In genomic region chr11:12131943-12132789, GRCh38 we compare ENCODE assay signal across 20 cellular contexts. TPM values are rescaled to one million over a fixed set of nuclear protein-coding genes. Genes with fewer than 3 reads are reported as not detected.
DNase-seq lines count a peak whose midpoint lies in the region; ATAC-seq and TF ChIP-seq lines count a peak whose summit lies in the region.
"Had no signal": no experiment of that assay in that cellular context is flagged by ENCODE, and none has a peak within 500 bp of the region (broad histone marks: within the 10 kb centered on the region; RNA-seq: fewer than 3 reads in every experiment).

No MANE protein-coding gene starts in this region.

- peak overlapping the region; percentile 42 for H3K27ac Mint-ChIP-seq in HFFc6
- H3K27ac Mint-ChIP-seq: WTC11 had no signal

- H4K20me1 ChIP-seq in BLaER1 treated with 17β-estradiol and CSF1 and Interleukin-3, amounts not matched to agents 10 nM and 100 nM: no peaks in the 10 kb centered on the region
- H4K20me1 ChIP-seq in osteoblast (ENCODE audit: insufficient read depth, low read length): peaks cover 30% of the 10 kb centered on the region

- no peak overlapping the region for H3K27ac ChIP-seq in BLaER1 treated with 17β-estradiol and CSF1 and Interleukin-3, amounts not matched to agents 10 nM and 100 nM
- H3K27ac ChIP-seq in coronary artery (peak overlapping the region; percentile 40 to 67), osteoblast (ENCODE audit: low read depth, low read length) (peak overlapping the region; percentile 34), brain microvascular endothelial cell (no peak overlapping the region)
- H3K27ac ChIP-seq: right lobe of liver had no signal

- in situ Hi-C loops in brain microvascular endothelial cell (cut with HindIII; ENCODE audit: low pct_ligation_motif_present, low sequenced_read_pairs): no loop called here

- peak overlapping the region in 6 of 11 experiments; percentile 12 to 75 (median 36); a peak in 10 of 22 replicates for H3K4me2 ChIP-seq in BLaER1 treated with 17β-estradiol and CSF1 and Interleukin-3, amounts not matched to agents 10 nM and 100 nM
- H3K4me2 ChIP-seq in osteoblast (ENCODE audit: insufficient read depth, low read length): no peak overlapping the region

- DNase-seq in HFFc6 (no peak), coronary artery (ENCODE audit: low spot score) (no peak), osteoblast (ENCODE audit: insufficient read length, low spot score, missing footprints) (no peak), brain microvascular endothelial cell (no peak), occipital lobe (lab: John Stamatoyannopoulos, UW) (no peak)
- DNase-seq: activated naive CD4-positive, alpha-beta T cell treated with anti-CD3 and anti-CD28 coated beads, Interleukin-2, amount 50 U/mL, for 16 hours; activated T-cell treated with anti-CD3 and anti-CD28 coated beads, Interleukin-2, amount 50 U/mL, for 4 hours; CD8-positive, alpha-beta memory T cell; DMS79 treated with DMSO at 0.1 percent for 48 hours; hypothalamus; islet precursor cell; KBM-7; mesenchymal stem cell; NCI-H2171 treated with DMSO at 0.1 percent for 48 hours; right lobe of liver had no signal

- no peak overlapping the region for H3K4me3 Mint-ChIP-seq in HFFc6
- H3K4me3 Mint-ChIP-seq: activated T-cell treated with anti-CD3 and anti-CD28 coated beads, Interleukin-2, amount 50 U/mL, for 4 hours; T-helper 1 cell treated with Interleukin-12 subunit alpha and Interleukin-12 subunit beta and Interleukin-4 antibody, amounts not matched to agents 30 μg/mL and 1 μg/mL, for 36 hours; WTC11 had no signal

- H3K4me1 Mint-ChIP-seq in HFFc6 (ENCODE audit: low read depth): peaks cover 62% of the 10 kb centered on the region
- H3K4me1 Mint-ChIP-seq: WTC11 had no signal

- no peaks in the 10 kb centered on the region for H3K36me3 ChIP-seq in BLaER1 treated with 17β-estradiol and CSF1 and Interleukin-3, amounts not matched to agents 10 nM and 100 nM
- peaks cover 76% of the 10 kb centered on the region for H3K36me3 ChIP-seq in osteoblast (ENCODE audit: insufficient read depth, low read length)
- H3K36me3 ChIP-seq in brain microvascular endothelial cell (replicated peaks): peaks cover 71% of the 10 kb centered on the region
- H3K36me3 ChIP-seq: right lobe of liver had no signal

- H3K27me3 ChIP-seq in BLaER1 treated with 17β-estradiol and CSF1 and Interleukin-3, amounts not matched to agents 10 nM and 100 nM: no peaks in the 10 kb centered on the region
- no peaks in the 10 kb centered on the region for H3K27me3 ChIP-seq in osteoblast (ENCODE audit: insufficient read depth, low read length)
- no peaks in the 10 kb centered on the region for H3K27me3 ChIP-seq in brain microvascular endothelial cell (replicated peaks)
- H3K27me3 ChIP-seq: right lobe of liver had no signal

- peaks cover 26% of the 10 kb centered on the region for H3K36me3 Mint-ChIP-seq in HFFc6 (ENCODE audit: low read depth)
- H3K36me3 Mint-ChIP-seq: WTC11 had no signal

- no peaks in the 10 kb centered on the region for H3K9me3 Mint-ChIP-seq in HFFc6
- H3K9me3 Mint-ChIP-seq: activated T-cell treated with anti-CD3 and anti-CD28 coated beads, Interleukin-2, amount 50 U/mL, for 4 hours; CD8-positive, alpha-beta memory T cell; T-helper 1 cell treated with Interleukin-12 subunit alpha and Interleukin-12 subunit beta and Interleukin-4 antibody, amounts not matched to agents 30 μg/mL and 1 μg/mL, for 36 hours; WTC11 had no signal

- H3K4me1 ChIP-seq in BLaER1 treated with 17β-estradiol and CSF1 and Interleukin-3, amounts not matched to agents 10 nM and 100 nM: peaks cover 19 to 76% (median 42%) of the 10 kb centered on the region in 10 experiments
- H3K4me1 ChIP-seq in osteoblast (ENCODE audit: insufficient read depth, low read length): peaks cover 24% of the 10 kb centered on the region
- H3K4me1 ChIP-seq: right lobe of liver had no signal

- peaks cover 95% of the 10 kb centered on the region for H3K79me2 ChIP-seq in osteoblast (ENCODE audit: insufficient read depth, low read length)

- ATAC-seq in GM19397 (IDR thresholded peaks at IDR 0.05; ENCODE audit: unreplicated experiment): no peak
- ATAC-seq: activated T-cell treated with anti-CD3 and anti-CD28 coated beads, Interleukin-2, amount 50 U/mL, for 4 hours; WTC11 had no signal

- H3K9me3 ChIP-seq in BLaER1 treated with 17β-estradiol and CSF1 and Interleukin-3, amounts not matched to agents 10 nM and 100 nM (replicated peaks in 1 of 11): no peaks in the 10 kb centered on the region
- H3K9me3 ChIP-seq in osteoblast (ENCODE audit: low read depth, low read length): no peaks in the 10 kb centered on the region
- H3K9me3 ChIP-seq: right lobe of liver had no signal

- H2AFZ ChIP-seq in osteoblast (ENCODE audit: low read length): no peak overlapping the region

- no peaks in the 10 kb centered on the region; the same call in 1 of the 2 replicates for H3K27me3 Mint-ChIP-seq in HFFc6 (ENCODE audit: insufficient read depth)
- H3K27me3 Mint-ChIP-seq: CD8-positive, alpha-beta memory T cell had no signal

- no peak overlapping the region for H3K9ac ChIP-seq in BLaER1 treated with 17β-estradiol and CSF1 and Interleukin-3, amounts not matched to agents 10 nM and 100 nM

- TF ChIP-seq CTCF in HFFc6 (IDR thresholded peaks at IDR 0.05) (no peak), coronary artery (IDR thresholded peaks at IDR 0.05) (no peak), osteoblast (IDR thresholded peaks at IDR 0.05; ENCODE audit: extremely low read depth, low read depth, low read length) (no peak), brain microvascular endothelial cell (IDR thresholded peaks at IDR 0.05; ENCODE audit: low read depth, low read length, missing control alignments) (no peak)

- H3K4me3 ChIP-seq in BLaER1 treated with 17β-estradiol and CSF1 and Interleukin-3, amounts not matched to agents 10 nM and 100 nM: no peak overlapping the region
- peak overlapping the region; percentile 6 for H3K4me3 ChIP-seq in coronary artery
- H3K4me3 ChIP-seq in osteoblast (ENCODE audit: insufficient read depth, low read length): no peak overlapping the region
- H3K4me3 ChIP-seq in brain microvascular endothelial cell (ENCODE audit: low read depth, low read length): no peak overlapping the region
- H3K4me3 ChIP-seq: right lobe of liver had no signal

RNA-seq across cellular contexts. Expression of gene MICAL2, which starts 21.8 kb away (rescaled TPM):
- 100 to 1,000 TPM; 199 to 252 (median 233) TPM for total RNA-seq in HFFc6 (2021; fragmentation: NEBNext Ultra II Directional; extraction: Animal tissue kit (Norgen Biotek cat#: 25700))
- 109 and 156 TPM in 2 replicates for total RNA-seq in osteoblast
- 28.2 TPM for total RNA-seq in occipital lobe
- total RNA-seq: OCI-LY7 had no signal

Comparison
In these comparisons a context has a peak if more than half of its experiments do, and no peak if none do; other contexts are left out.
1. H3K27ac ChIP-seq: peak in coronary artery (2 of 2) and osteoblast (single experiment); none in BLaER1 treated with 17β-estradiol and CSF1 and Interleukin-3, amounts not matched to agents 10 nM and 100 nM (0 of 11) and brain microvascular endothelial cell (single experiment).